ENCODE assay signal across 8 cellular contexts in the genomic region with DNA sequence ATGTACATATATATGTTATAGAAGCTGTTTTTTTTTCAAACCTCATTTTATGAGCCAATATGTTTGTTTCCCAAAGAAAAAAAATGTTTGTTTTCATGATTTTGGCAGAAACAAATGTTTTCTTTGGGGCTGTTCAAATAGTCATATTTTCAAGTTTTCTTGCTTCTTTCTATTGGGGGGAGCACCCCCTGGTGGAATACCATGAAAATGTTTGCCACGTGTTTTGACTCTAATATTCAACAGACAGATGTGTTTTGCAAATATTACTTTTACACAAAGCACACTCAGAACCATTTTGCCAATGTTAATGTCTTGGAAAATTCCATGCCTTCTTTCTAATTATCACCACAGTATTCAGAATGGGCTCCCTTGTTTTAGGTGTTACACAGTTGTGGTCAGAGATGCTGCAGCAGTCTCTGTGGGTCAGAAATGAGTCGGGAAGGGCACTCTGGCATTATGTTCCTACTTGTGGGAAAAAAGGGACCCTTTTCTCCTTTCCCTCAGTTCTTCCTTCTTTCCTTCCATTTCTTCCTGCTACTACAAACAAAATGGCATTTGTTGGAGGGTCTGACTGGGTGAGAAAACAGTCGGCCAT.
A peak's percentile ranks its signal among the peaks of the same experiment; 100 is the strongest.
DNase-seq lines count a peak whose midpoint lies in the region; ATAC-seq and TF ChIP-seq lines count a peak whose summit lies in the region.

No MANE protein-coding gene starts in this region.

- no peak for TF ChIP-seq EP300 in esophagus muscularis mucosa (IDR thresholded peaks at IDR 0.05)

- WGBS in esophagus muscularis mucosa: 54% methylated on average over 3 of the region's 3 CpGs

- H3K36me3 ChIP-seq in NT2/D1 (ENCODE audit: insufficient read depth, insufficient read length, low read length) (no peaks in the 10 kb centered on the region), esophagus muscularis mucosa (no peaks in the 10 kb centered on the region)

- peaks cover 4% of the 10 kb centered on the region for H3K36me3 Mint-ChIP-seq in natural killer cell treated with Interleukin-12 subunit alpha and Interleukin-12 subunit beta and Interleukin-15 and Interleukin-18, amount 100 ng/mL, for 72 hours
- no peaks in the 10 kb centered on the region for H3K36me3 Mint-ChIP-seq in effector memory CD8-positive, alpha-beta T cell (ENCODE audit: insufficient read depth)

- no peak overlapping the region for H3K4me3 Mint-ChIP-seq in natural killer cell treated with Interleukin-12 subunit alpha and Interleukin-12 subunit beta and Interleukin-15 and Interleukin-18, amount 100 ng/mL, for 72 hours
- H3K4me3 Mint-ChIP-seq in effector memory CD8-positive, alpha-beta T cell: no peak overlapping the region

- H3K9ac ChIP-seq in NT2/D1 (ENCODE audit: insufficient read length, low read depth): no peak overlapping the region

- no peak overlapping the region for H3K27ac ChIP-seq in esophagus muscularis mucosa (replicated peaks in 1 of 4)

- TF ChIP-seq CTCF in esophagus muscularis mucosa (IDR thresholded peaks at IDR 0.05): peak; percentile 20 to 51 (median 46)

- H3K27ac Mint-ChIP-seq in natural killer cell treated with Interleukin-12 subunit alpha and Interleukin-12 subunit beta and Interleukin-15 and Interleukin-18, amount 100 ng/mL, for 72 hours: no peak overlapping the region
- H3K27ac Mint-ChIP-seq in effector memory CD8-positive, alpha-beta T cell: no peak overlapping the region

- peak; percentile 72 for ATAC-seq in GM19438 (IDR thresholded peaks at IDR 0.05; ENCODE audit: low read depth, unreplicated experiment)
- no peak for ATAC-seq in natural killer cell treated with Interleukin-12 subunit alpha and Interleukin-12 subunit beta and Interleukin-15 and Interleukin-18, amount 100 ng/mL, for 72 hours
- no peak for ATAC-seq in effector memory CD8-positive, alpha-beta T cell (replicated peaks)

- H3K4me3 ChIP-seq in NT2/D1 (ENCODE audit: insufficient read length, low read depth) (no peak overlapping the region), esophagus muscularis mucosa (no peak overlapping the region)

- no peaks in the 10 kb centered on the region for H3K4me1 ChIP-seq in NT2/D1 (ENCODE audit: insufficient read depth, insufficient read length)
- H3K4me1 ChIP-seq in esophagus muscularis mucosa: peaks cover 0 to 8% (median 5%) of the 10 kb centered on the region in 4 donors

- no peaks in the 10 kb centered on the region for H3K4me1 Mint-ChIP-seq in natural killer cell treated with Interleukin-12 subunit alpha and Interleukin-12 subunit beta and Interleukin-15 and Interleukin-18, amount 100 ng/mL, for 72 hours (ENCODE audit: low read depth in 2 of 2)
- no peaks in the 10 kb centered on the region for H3K4me1 Mint-ChIP-seq in effector memory CD8-positive, alpha-beta T cell (ENCODE audit: low read depth in 2 of 2)

- DNase-seq in COLO668 (lab: John Stamatoyannopoulos, UW; ENCODE audit: unreplicated experiment) (peak; percentile 1), NT2/D1 (ENCODE audit: low read depth, low spot score) (peak; percentile 20), esophagus muscularis mucosa (ENCODE audit: extremely low spot score) (no peak), pons (ENCODE audit: low spot score) (peak; percentile 77), NCI-H510A treated with DMSO at 0.1 percent for 48 hours (lab: John Stamatoyannopoulos, UW) (no peak)
- no peak for DNase-seq in natural killer cell treated with Interleukin-12 subunit alpha and Interleukin-12 subunit beta and Interleukin-15 and Interleukin-18, amount 100 ng/mL, for 72 hours (ENCODE audit: low spot score)
- DNase-seq in effector memory CD8-positive, alpha-beta T cell: no peak

- intact Hi-C loops in esophagus muscularis mucosa (cut with DNase I): loop anchor here (5.0 to 10.0 kb wide), 2 partner anchors 509 to 752 kb away; no protein-coding TSS in a partner anchor

- H3K27me3 ChIP-seq in NT2/D1 (ENCODE audit: insufficient read depth, insufficient read length): no peaks in the 10 kb centered on the region
- H3K27me3 ChIP-seq in esophagus muscularis mucosa: no peaks in the 10 kb centered on the region

- no peak for TF ChIP-seq POLR2A in esophagus muscularis mucosa (IDR thresholded peaks at IDR 0.05; ENCODE audit: low read depth)

- no peaks in the 10 kb centered on the region for H3K27me3 Mint-ChIP-seq in natural killer cell treated with Interleukin-12 subunit alpha and Interleukin-12 subunit beta and Interleukin-15 and Interleukin-18, amount 100 ng/mL, for 72 hours
- no peaks in the 10 kb centered on the region for H3K27me3 Mint-ChIP-seq in effector memory CD8-positive, alpha-beta T cell

- H3K9me3 Mint-ChIP-seq in natural killer cell treated with Interleukin-12 subunit alpha and Interleukin-12 subunit beta and Interleukin-15 and Interleukin-18, amount 100 ng/mL, for 72 hours: peaks cover 4% of the 10 kb centered on the region
- peaks cover 9 to 17% of the 10 kb centered on the region in 2 donors for H3K9me3 Mint-ChIP-seq in effector memory CD8-positive, alpha-beta T cell

- no peaks in the 10 kb centered on the region for H3K9me3 ChIP-seq in NT2/D1 (ENCODE audit: insufficient read depth, low read length)
- no peaks in the 10 kb centered on the region for H3K9me3 ChIP-seq in esophagus muscularis mucosa

Comparison
In these comparisons a context has a peak if more than half of its experiments do, and no peak if none do; other contexts are left out.
1. DNase-seq: peak in COLO668 (single experiment), NT2/D1 (single experiment) and pons (single experiment); none in esophagus muscularis mucosa (single experiment), NCI-H510A treated with DMSO at 0.1 percent for 48 hours (single experiment), natural killer cell treated with Interleukin-12 subunit alpha and Interleukin-12 subunit beta and Interleukin-15 and Interleukin-18, amount 100 ng/mL, for 72 hours (single experiment) and effector memory CD8-positive, alpha-beta T cell (0 of 3).